ENCODE assay signal across 16 cellular contexts in genomic region chr17:42431758-42432161, GRCh38. TPM values are rescaled to one million over a fixed set of nuclear protein-coding genes. Genes with fewer than 3 reads are reported as not detected.
DNase-seq lines count a peak whose midpoint lies in the region; ATAC-seq and TF ChIP-seq lines count a peak whose summit lies in the region.
"Had no signal": no experiment of that assay in that cellular context is flagged by ENCODE, and none has a peak within 500 bp of the region (broad histone marks: within the 10 kb centered on the region; RNA-seq: fewer than 3 reads in every experiment).

No MANE protein-coding gene starts in this region.

- no peaks in the 10 kb centered on the region for H3K36me3 Mint-ChIP-seq in activated T-helper 17 cell treated with anti-CD3 and anti-CD28 coated beads, Interleukin-2, amount 50 U/mL, for 72 hours (ENCODE audit: low read depth)

- no peak for TF ChIP-seq POLR2A in upper lobe of left lung (IDR thresholded peaks at IDR 0.05)

- peak; percentile 55 for DNase-seq in choroid plexus epithelial cell (ENCODE audit: low read depth)
- no peak for DNase-seq in lower lobe of right lung
- no peak for DNase-seq in upper lobe of left lung
- no peak for DNase-seq in SW 1271 (lab: John Stamatoyannopoulos, UW)
- DNase-seq: activated CD4-positive, alpha-beta T cell treated with anti-CD3 and anti-CD28 coated beads for 4 hours; activated CD8-positive, alpha-beta memory T cell treated with anti-CD3 and anti-CD28 coated beads, Interleukin-2, amount 50 U/mL, for 4 hours; NCI-H2227 treated with DMSO at 0.1 percent for 48 hours; pancreas; Peyer's patch; SK-N-SH; stomach had no signal

- no peak overlapping the region for H3K4me3 ChIP-seq in HUES64 (ENCODE audit: low read length)
- H3K4me3 ChIP-seq in choroid plexus epithelial cell (ENCODE audit: low read depth, low read length): no peak overlapping the region
- H3K4me3 ChIP-seq in lower lobe of right lung: no peak overlapping the region
- H3K4me3 ChIP-seq in upper lobe of left lung: no peak overlapping the region
- H3K4me3 ChIP-seq: BLaER1, GM12878, pancreas, Peyer's patch, stomach had no signal

- no peaks in the 10 kb centered on the region for H3K9me3 ChIP-seq in HUES64 (ENCODE audit: insufficient read depth, low read depth, low read length)
- no peaks in the 10 kb centered on the region for H3K9me3 ChIP-seq in lower lobe of right lung
- no peaks in the 10 kb centered on the region for H3K9me3 ChIP-seq in upper lobe of left lung
- H3K9me3 ChIP-seq: BLaER1, pancreas, Peyer's patch, SK-N-SH, stomach had no signal

- peaks cover 8% of the 10 kb centered on the region for H3K27me3 Mint-ChIP-seq in activated T-helper 17 cell treated with anti-CD3 and anti-CD28 coated beads, Interleukin-2, amount 50 U/mL, for 72 hours

- H3K9ac ChIP-seq in HUES64 (ENCODE audit: low read depth, low read length): no peak overlapping the region
- H3K9ac ChIP-seq: BLaER1, SK-N-SH had no signal

- no peaks in the 10 kb centered on the region for H3K4me1 Mint-ChIP-seq in activated T-helper 17 cell treated with anti-CD3 and anti-CD28 coated beads, Interleukin-2, amount 50 U/mL, for 72 hours

- no peaks in the 10 kb centered on the region for H3K36me3 ChIP-seq in HUES64 (ENCODE audit: insufficient read depth, low read length)
- H3K36me3 ChIP-seq in lower lobe of right lung: no peaks in the 10 kb centered on the region
- no peaks in the 10 kb centered on the region for H3K36me3 ChIP-seq in upper lobe of left lung
- H3K36me3 ChIP-seq: BLaER1, pancreas, Peyer's patch, stomach had no signal

- no peaks in the 10 kb centered on the region for H3K9me3 Mint-ChIP-seq in activated T-helper 17 cell treated with anti-CD3 and anti-CD28 coated beads, Interleukin-2, amount 50 U/mL, for 72 hours

- TF ChIP-seq EP300 in upper lobe of left lung (IDR thresholded peaks at IDR 0.05): no peak

- ATAC-seq in lower lobe of right lung: peak in 1 of 2 donors; percentile 45
- ATAC-seq in upper lobe of left lung (ENCODE audit: low FRiP score in 2 of 2): no peak
- no peak for ATAC-seq in GM21619 (IDR thresholded peaks at IDR 0.05; ENCODE audit: unreplicated experiment)
- ATAC-seq in activated T-helper 17 cell treated with anti-CD3 and anti-CD28 coated beads, Interleukin-2, amount 50 U/mL, for 72 hours (replicated peaks): no peak
- ATAC-seq: GM12878, pancreas had no signal

- H3K27ac Mint-ChIP-seq in activated T-helper 17 cell treated with anti-CD3 and anti-CD28 coated beads, Interleukin-2, amount 50 U/mL, for 72 hours: no peak overlapping the region

- no peak for TF ChIP-seq CTCF in choroid plexus epithelial cell (conservative IDR thresholded peaks at IDR 0.05; ENCODE audit: low read depth, low read length)
- TF ChIP-seq CTCF in lower lobe of right lung (IDR thresholded peaks at IDR 0.05): no peak
- no peak for TF ChIP-seq CTCF in upper lobe of left lung (IDR thresholded peaks at IDR 0.05)

- WGBS in HUES64: 52% methylated on average over 2 of the region's 3 CpGs
- 39 to 43% methylated on average over 3 of the region's 3 CpGs for WGBS in upper lobe of left lung, 2 donors

- no peak overlapping the region for H3K4me3 Mint-ChIP-seq in activated T-helper 17 cell treated with anti-CD3 and anti-CD28 coated beads, Interleukin-2, amount 50 U/mL, for 72 hours

- H3K27ac ChIP-seq in HUES64 (ENCODE audit: low read depth, low read length) (peak overlapping the region; percentile 78; the same call in 1 of the 2 replicates), lower lobe of right lung (peak overlapping the region; percentile 31), upper lobe of left lung (peak overlapping the region in 3 of 4 donors; percentile 7 to 57 (median 13))
- H3K27ac ChIP-seq: BLaER1, pancreas, Peyer's patch, stomach had no signal

- intact Hi-C loops in lower lobe of right lung (cut with DNase I): no loop called here

- H3K27me3 ChIP-seq in HUES64 (ENCODE audit: insufficient read depth, low read length) (no peaks in the 10 kb centered on the region), lower lobe of right lung (ENCODE audit: low read depth) (no peaks in the 10 kb centered on the region), upper lobe of left lung (no peaks in the 10 kb centered on the region)
- H3K27me3 ChIP-seq: BLaER1, pancreas, Peyer's patch, stomach had no signal

- peaks cover 13% of the 10 kb centered on the region for H3K4me1 ChIP-seq in HUES64 (ENCODE audit: insufficient read depth, low read length)
- peaks cover 34% of the 10 kb centered on the region for H3K4me1 ChIP-seq in lower lobe of right lung
- peaks cover 6 to 31% (median 17%) of the 10 kb centered on the region in 4 donors for H3K4me1 ChIP-seq in upper lobe of left lung
- H3K4me1 ChIP-seq: Peyer's patch had no signal

RNA-seq across cellular contexts. Expression of gene CAVIN1, which starts 8.7 kb away (rescaled TPM):
- 12.7 TPM for polyA plus RNA-seq in HUES64 (2013, experiment 1 of 2)
- 12.7 TPM for polyA plus RNA-seq in HUES64 (2013, experiment 2 of 2)
- total RNA-seq in lower lobe of right lung: 269 TPM
- 100 to 1,000 TPM in 5 of 6 donors, 10 to 100 TPM in 1; 89.1 to 406 (median 307) TPM for total RNA-seq in upper lobe of left lung
- 1 to 10 TPM; 2.5 to 6.1 TPM for total RNA-seq in activated T-helper 17 cell treated with anti-CD3 and anti-CD28 coated beads, Interleukin-2, amount 50 U/mL, for 72 hours

RNA-seq across cellular contexts. Expression of gene ATP6V0A1, which starts 26.9 kb away (rescaled TPM):
- 24.8 TPM for polyA plus RNA-seq in HUES64 (2013, experiment 1 of 2)
- 25.4 TPM for polyA plus RNA-seq in HUES64 (2013, experiment 2 of 2)
- total RNA-seq in lower lobe of right lung: 107 TPM
- total RNA-seq in upper lobe of left lung: 100 to 1,000 TPM in 3 of 6 donors, 10 to 100 TPM in 3; 68.3 to 212 (median 118) TPM
- 10 to 100 TPM; 14.6 to 44.3 TPM for total RNA-seq in activated T-helper 17 cell treated with anti-CD3 and anti-CD28 coated beads, Interleukin-2, amount 50 U/mL, for 72 hours

RNA-seq across cellular contexts. Expression of gene STAT3, which starts 43.5 kb away (rescaled TPM):
- 50.2 TPM for polyA plus RNA-seq in HUES64 (2013, experiment 1 of 2)
- 47.3 TPM for polyA plus RNA-seq in HUES64 (2013, experiment 2 of 2)
- total RNA-seq in lower lobe of right lung: 278 TPM
- total RNA-seq in upper lobe of left lung: 100 to 1,000 TPM; 228 to 335 (median 264) TPM
- 100 to 1,000 TPM; 179 to 429 TPM for total RNA-seq in activated T-helper 17 cell treated with anti-CD3 and anti-CD28 coated beads, Interleukin-2, amount 50 U/mL, for 72 hours

Comparison
In these comparisons a context has a peak if more than half of its experiments do, and no peak if none do; other contexts are left out.
1. H3K27ac ChIP-seq: peak in every context shown above with its lines; median percentile 78 in HUES64; 31 in lower lobe of right lung; 13 in upper lobe of left lung.
2. RNA of gene CAVIN1, which starts 8.7 kb away (total RNA-seq): 89.1 to 406 TPM in upper lobe of left lung and 269 TPM in lower lobe of right lung (single experiment); 2.5 to 6.1 TPM in activated T-helper 17 cell treated with anti-CD3 and anti-CD28 coated beads, Interleukin-2, amount 50 U/mL, for 72 hours; every median in the first group is over 10 times any median in the second.